ENCODE assay signal across 26 cellular contexts in genomic region chr3:153484842-153485241, GRCh38.
DNase-seq lines count a peak whose midpoint lies in the region; ATAC-seq and TF ChIP-seq lines count a peak whose summit lies in the region.
"Had no signal": no experiment of that assay in that cellular context is flagged by ENCODE, and none has a peak within 500 bp of the region (broad histone marks: within the 10 kb centered on the region; RNA-seq: fewer than 3 reads in every experiment).

No MANE protein-coding gene starts in this region.

- CTCF ChIA-PET in CD4-positive, alpha-beta T cell (lab: Charles Lee), result no interaction called here

- H3K27ac ChIP-seq in CD4-positive, alpha-beta T cell (ENCODE audit: low read depth, low read length), result no peak overlapping the region
- no peak overlapping the region for H3K27ac ChIP-seq in ascending aorta
- H3K27ac ChIP-seq: epithelial cell of prostate, neutrophil, sigmoid colon had no signal

- intact Hi-C loops in CD4-positive, alpha-beta T cell (cut with DNase I, micrococcal nuclease), result no loop called here
- intact Hi-C loops in ascending aorta (cut with DNase I), result no loop called here

- no peaks in the 10 kb centered on the region for H3K9me3 Mint-ChIP-seq in CD4-positive, alpha-beta T cell
- peaks cover 4% of the 10 kb centered on the region for H3K9me3 Mint-ChIP-seq in T-helper 2 cell treated with Interferon-gamma antibody and Interleukin-4, amounts not matched to agents 5 μg/mL and 100 μg/mL, for 36 hours
- H3K9me3 Mint-ChIP-seq: activated B cell treated with CpG ODN at 0.5 μM for 24 hours, GM23338 had no signal

- no peaks in the 10 kb centered on the region for H3K27me3 Mint-ChIP-seq in CD4-positive, alpha-beta T cell
- H3K27me3 Mint-ChIP-seq in T-helper 2 cell treated with Interferon-gamma antibody and Interleukin-4, amounts not matched to agents 5 μg/mL and 100 μg/mL, for 36 hours (ENCODE audit: low read depth), result peaks cover 3% of the 10 kb centered on the region
- H3K27me3 Mint-ChIP-seq: progenitor cell of endocrine pancreas had no signal

- H3K9me3 ChIP-seq in CD4-positive, alpha-beta T cell (ENCODE audit: control insufficient read depth, low read length), result no peaks in the 10 kb centered on the region
- H3K9me3 ChIP-seq in ascending aorta, result no peaks in the 10 kb centered on the region
- H3K9me3 ChIP-seq: neutrophil, sigmoid colon had no signal

- H3K4me3 Mint-ChIP-seq in CD4-positive, alpha-beta T cell, result peak overlapping the region; percentile 0
- peak overlapping the region; percentile 60 for H3K4me3 Mint-ChIP-seq in T-helper 2 cell treated with Interferon-gamma antibody and Interleukin-4, amounts not matched to agents 5 μg/mL and 100 μg/mL, for 36 hours
- H3K4me3 Mint-ChIP-seq: activated B cell treated with CpG ODN at 0.5 μM for 24 hours, CD14-positive monocyte, GM23338 had no signal

- peaks cover 16% of the 10 kb centered on the region for H3K4me1 Mint-ChIP-seq in CD4-positive, alpha-beta T cell (ENCODE audit: low read depth)
- peaks cover 20% of the 10 kb centered on the region for H3K4me1 Mint-ChIP-seq in T-helper 2 cell treated with Interferon-gamma antibody and Interleukin-4, amounts not matched to agents 5 μg/mL and 100 μg/mL, for 36 hours (ENCODE audit: low read depth)
- H3K4me1 Mint-ChIP-seq: activated B cell treated with CpG ODN at 0.5 μM for 24 hours, CD14-positive monocyte, GM23338 had no signal

- POLR2A ChIA-PET in CD4-positive, alpha-beta T cell (lab: Charles Lee), result no interaction called here

- no peaks in the 10 kb centered on the region for H3K4me1 ChIP-seq in ascending aorta
- H3K4me1 ChIP-seq: sigmoid colon had no signal

- no peaks in the 10 kb centered on the region for H3K36me3 ChIP-seq in ascending aorta
- H3K36me3 ChIP-seq: neutrophil, sigmoid colon had no signal

- no peak for TF ChIP-seq CTCF in CD4-positive, alpha-beta T cell (IDR thresholded peaks at IDR 0.05)
- TF ChIP-seq CTCF in ascending aorta (IDR thresholded peaks at IDR 0.05), result no peak

- H3K36me3 Mint-ChIP-seq in CD4-positive, alpha-beta T cell (ENCODE audit: low read depth), result no peaks in the 10 kb centered on the region
- no peaks in the 10 kb centered on the region for H3K36me3 Mint-ChIP-seq in T-helper 2 cell treated with Interferon-gamma antibody and Interleukin-4, amounts not matched to agents 5 μg/mL and 100 μg/mL, for 36 hours (ENCODE audit: low read depth)
- H3K36me3 Mint-ChIP-seq: CD14-positive monocyte had no signal

- no peak for ATAC-seq in CD4-positive, alpha-beta T cell (ENCODE audit: poor library complexity)
- ATAC-seq in GM18499 (IDR thresholded peaks at IDR 0.05; ENCODE audit: insufficient read depth, unreplicated experiment), result peak; percentile 63
- peak; percentile 52 for ATAC-seq in HG02884 (IDR thresholded peaks at IDR 0.05; ENCODE audit: unreplicated experiment)
- no peak for ATAC-seq in GM18498 (IDR thresholded peaks at IDR 0.05; ENCODE audit: unreplicated experiment)
- ATAC-seq: GM23338, K562, left ventricle myocardium superior had no signal

- no peak overlapping the region for H3K27ac Mint-ChIP-seq in CD4-positive, alpha-beta T cell
- no peak overlapping the region for H3K27ac Mint-ChIP-seq in T-helper 2 cell treated with Interferon-gamma antibody and Interleukin-4, amounts not matched to agents 5 μg/mL and 100 μg/mL, for 36 hours
- H3K27ac Mint-ChIP-seq: activated B cell treated with CpG ODN at 0.5 μM for 24 hours, GM23338, progenitor cell of endocrine pancreas had no signal

- no peaks in the 10 kb centered on the region for H3K27me3 ChIP-seq in CD4-positive, alpha-beta T cell (ENCODE audit: control insufficient read depth, insufficient read depth, low read length)
- H3K27me3 ChIP-seq in ascending aorta, result no peaks in the 10 kb centered on the region
- H3K27me3 ChIP-seq: neutrophil, sigmoid colon had no signal

- no peak overlapping the region for H3K4me3 ChIP-seq in ascending aorta
- H3K4me3 ChIP-seq: GM23338, K562, sigmoid colon had no signal

- DNase-seq in CD4-positive, alpha-beta T cell, result no peak
- no peak for DNase-seq in T-helper 2 cell treated with Interferon-gamma antibody and Interleukin-4, amounts not matched to agents 5 μg/mL and 100 μg/mL, for 36 hours (ENCODE audit: low spot score)
- DNase-seq in GOT3 (lab: John Stamatoyannopoulos, UW) (no peak), ascending aorta (ENCODE audit: low spot score in 2 of 2) (no peak)
- DNase-seq: activated B cell treated with CpG ODN at 0.5 μM for 24 hours; activated naive CD4-positive, alpha-beta T cell treated with Interleukin-2 at 50 U/mL for 16 hours; activated T-cell treated with anti-CD3 and anti-CD28 coated beads for 4 hours; effector CD4-positive, alpha-beta T cell; islet precursor cell; left ventricle myocardium superior; NCI-H1417 treated with DMSO at 0.1 percent for 48 hours; NCI-H2081; NCI-H2227 treated with DMSO at 0.1 percent for 48 hours; NCI-H526 treated with DMSO at 0.1 percent for 48 hours; sigmoid colon; stimulated activated CD4-positive, alpha-beta T cell treated with anti-CD3 and anti-CD28 coated beads, Interleukin-4, amount 100 ng/mL, for 4 hours; stimulated activated naive CD4-positive, alpha-beta T cell had no signal

Comparison
In these comparisons a context has a peak if more than half of its experiments do, and no peak if none do; other contexts are left out.
1. ATAC-seq: peak in GM18499 (single experiment) and HG02884 (single experiment); none in CD4-positive, alpha-beta T cell (single experiment) and GM18498 (single experiment).